9 cellular contexts compared by ENCODE assay signal in the genomic region with DNA sequence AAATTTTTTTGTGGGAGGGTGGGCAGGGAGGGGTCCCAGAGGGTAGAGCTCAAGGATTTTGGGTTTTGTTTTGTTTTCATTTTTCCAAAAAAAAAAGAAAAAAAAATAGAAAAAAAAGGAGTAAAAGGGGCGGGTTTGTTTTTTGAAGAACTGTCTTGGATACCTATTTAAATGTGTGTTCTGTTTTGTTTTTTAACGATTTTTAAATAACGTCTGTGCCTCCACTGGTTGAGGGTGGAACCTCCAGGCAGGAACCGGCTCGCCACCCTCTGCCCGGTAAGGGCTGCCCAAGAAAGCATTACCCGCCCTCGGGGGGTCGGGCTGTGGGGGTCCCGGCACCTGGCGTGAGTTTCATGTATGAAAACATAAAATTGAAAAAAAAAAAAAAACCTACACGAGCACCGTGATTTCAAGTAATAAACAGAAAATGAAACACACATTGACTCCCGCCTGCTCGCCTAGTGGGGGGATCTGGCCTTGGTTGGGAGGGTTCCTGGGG. TPM values are rescaled to one million over a fixed set of nuclear protein-coding genes. Genes with fewer than 3 reads are reported as not detected.
A peak's percentile ranks its signal among the peaks of the same experiment; 100 is the strongest.
DNase-seq lines count a peak whose midpoint lies in the region; ATAC-seq and TF ChIP-seq lines count a peak whose summit lies in the region.
"Had no signal": no experiment of that assay in that cellular context is flagged by ENCODE, and none has a peak within 500 bp of the region (broad histone marks: within the 10 kb centered on the region; RNA-seq: fewer than 3 reads in every experiment).

No MANE protein-coding gene starts in this region.

- H4K20me1 ChIP-seq in Loucy (ENCODE audit: insufficient read depth, low read length, poor library complexity, severe bottlenecking) = peaks cover 63% of the 10 kb centered on the region
- peaks cover 68% of the 10 kb centered on the region for H4K20me1 ChIP-seq in neural progenitor cell (ENCODE audit: low read depth)

- H3F3A ChIP-seq in Loucy (ENCODE audit: low read depth) = 0 out of 2 replicates have a peak, but pooled peaks cover 8% of the 10 kb centered on the region
- peaks cover 80% of the 10 kb centered on the region for H3F3A ChIP-seq in neural progenitor cell (ENCODE audit: low read depth)

- peak overlapping the region; percentile 95 to 99 (median 99) for H3K27ac Mint-ChIP-seq in CD4-positive, alpha-beta memory T cell
- peak overlapping the region; percentile 100 for H3K27ac Mint-ChIP-seq in central memory CD8-positive, alpha-beta T cell (ENCODE audit: low read depth)
- H3K27ac Mint-ChIP-seq in neural progenitor cell = no peak overlapping the region

- DNase-seq in CD4-positive, alpha-beta memory T cell = no peak
- DNase-seq in central memory CD8-positive, alpha-beta T cell (ENCODE audit: low spot score in 2 of 2) = no peak
- DNase-seq in neural progenitor cell (ENCODE audit: low spot score) = no peak
- no peak for DNase-seq in SJCRH30
- DNase-seq in epidermal melanocyte (ENCODE audit: insufficient read length, low spot score) = no peak
- DNase-seq in stimulated activated CD8-positive, alpha-beta memory T cell treated with anti-CD3 and anti-CD28 coated beads, Interleukin-4, amount 100 ng/mL, for 48 hours = no peak
- no peak for DNase-seq in sciatic nerve (ENCODE audit: low spot score)
- DNase-seq: NCI-H1694 had no signal

- H3K36me3 Mint-ChIP-seq in CD4-positive, alpha-beta memory T cell = peaks cover 17 to 27% of the 10 kb centered on the region in 2 donors
- peaks cover 67% of the 10 kb centered on the region for H3K36me3 Mint-ChIP-seq in central memory CD8-positive, alpha-beta T cell (ENCODE audit: insufficient read depth)
- peaks cover 11% of the 10 kb centered on the region for H3K36me3 Mint-ChIP-seq in neural progenitor cell

- H3K4me2 ChIP-seq in Loucy (ENCODE audit: low read depth, low read length, poor library complexity, severe bottlenecking) (peak overlapping the region; percentile 92), neural progenitor cell (peak overlapping the region; percentile 19)

- no peak for TF ChIP-seq CTCF in Loucy (conservative IDR thresholded peaks at IDR 0.05; ENCODE audit: low read length)
- TF ChIP-seq CTCF in neural progenitor cell (IDR thresholded peaks at IDR 0.05) = no peak

- POLR2A ChIA-PET in CD4-positive, alpha-beta memory T cell (lab: Charles Lee; ENCODE audit: partially characterized antibody) = interaction anchor here (1.0 to 12.0 kb wide), 7 partner anchors 8 to 184 kb away, joined by 3 to 650 read pairs (median 9); a partner anchor contains a TSS

- intact Hi-C loops in CD4-positive, alpha-beta memory T cell (cut with micrococcal nuclease) = loop anchor here (1.0 kb wide), 2 partner anchors 9 to 11 kb away; a partner anchor contains a TSS
- intact Hi-C loops in sciatic nerve (cut with DNase I) = no loop called here

- H3K36me3 ChIP-seq in CD4-positive, alpha-beta memory T cell (ENCODE audit: insufficient read depth, low read length) = peaks cover 29% of the 10 kb centered on the region
- H3K36me3 ChIP-seq in Loucy (ENCODE audit: insufficient read depth, low read length) (peaks cover 42% of the 10 kb centered on the region; the same call in 1 of the 2 replicates), neural progenitor cell (no peaks in the 10 kb centered on the region), SJCRH30 (peaks cover 26% of the 10 kb centered on the region)

- peak overlapping the region; percentile 87 for H3K27ac ChIP-seq in CD4-positive, alpha-beta memory T cell (ENCODE audit: low read depth, low read length)
- H3K27ac ChIP-seq in neural progenitor cell = peak overlapping the region; percentile 85
- H3K27ac ChIP-seq in SJCRH30 = no peak overlapping the region

- H3K4me1 Mint-ChIP-seq in CD4-positive, alpha-beta memory T cell = peaks cover 29 to 62% (median 45%) of the 10 kb centered on the region in 4 donors
- peaks cover 48% of the 10 kb centered on the region for H3K4me1 Mint-ChIP-seq in central memory CD8-positive, alpha-beta T cell
- peaks cover 53% of the 10 kb centered on the region for H3K4me1 Mint-ChIP-seq in neural progenitor cell

- no peaks in the 10 kb centered on the region for H3K27me3 ChIP-seq in CD4-positive, alpha-beta memory T cell (ENCODE audit: insufficient read depth, low read length)
- H3K27me3 ChIP-seq in Loucy (ENCODE audit: insufficient read depth, low read length, poor library complexity, severe bottlenecking) = no peaks in the 10 kb centered on the region
- no peaks in the 10 kb centered on the region for H3K27me3 ChIP-seq in neural progenitor cell
- no peaks in the 10 kb centered on the region for H3K27me3 ChIP-seq in SJCRH30

- H3K4me1 ChIP-seq in CD4-positive, alpha-beta memory T cell (ENCODE audit: insufficient read depth, low read length) = peaks cover 88% of the 10 kb centered on the region
- peaks cover 37% of the 10 kb centered on the region for H3K4me1 ChIP-seq in Loucy (ENCODE audit: insufficient read depth, low read length, poor library complexity, severe bottlenecking)
- H3K4me1 ChIP-seq in neural progenitor cell = peaks cover 41% of the 10 kb centered on the region
- H3K4me1 ChIP-seq in SJCRH30 = peaks cover 20% of the 10 kb centered on the region; the same call in 1 of the 2 replicates

- H3K79me2 ChIP-seq in Loucy (ENCODE audit: insufficient read depth, low read length) (peaks cover 54% of the 10 kb centered on the region), neural progenitor cell (ENCODE audit: low read depth) (peaks cover 49% of the 10 kb centered on the region)

- H3K9me3 Mint-ChIP-seq in CD4-positive, alpha-beta memory T cell = peaks cover 0 to 5% (median 0%) of the 10 kb centered on the region in 8 donors
- no peaks in the 10 kb centered on the region for H3K9me3 Mint-ChIP-seq in central memory CD8-positive, alpha-beta T cell
- no peaks in the 10 kb centered on the region for H3K9me3 Mint-ChIP-seq in neural progenitor cell

- no peaks in the 10 kb centered on the region for H3K9me3 ChIP-seq in CD4-positive, alpha-beta memory T cell (ENCODE audit: control insufficient read depth in 1 of 2, low read length in 2 of 2)
- H3K9me3 ChIP-seq in Loucy (ENCODE audit: insufficient read depth, low read depth, low read length) (no peaks in the 10 kb centered on the region), neural progenitor cell (ENCODE audit: low read depth) (no peaks in the 10 kb centered on the region), SJCRH30 (replicated peaks) (no peaks in the 10 kb centered on the region)

- CTCF ChIA-PET in CD4-positive, alpha-beta memory T cell (lab: Charles Lee; ENCODE audit: partially characterized antibody) = no interaction called here

- peak overlapping the region; percentile 4 to 78 for H3K4me3 ChIP-seq in CD4-positive, alpha-beta memory T cell (ENCODE audit: low read length in 2 of 2)
- H3K4me3 ChIP-seq in Loucy (ENCODE audit: low read length, poor library complexity, severe bottlenecking) (peak overlapping the region; percentile 61), neural progenitor cell (no peak overlapping the region), SJCRH30 (no peak overlapping the region)

- H3K9ac ChIP-seq in Loucy (ENCODE audit: low read depth, low read length, poor library complexity, severe bottlenecking) = peak overlapping the region; percentile 60
- H3K9ac ChIP-seq in neural progenitor cell = no peak overlapping the region

- H2AFZ ChIP-seq in Loucy (ENCODE audit: low read length) = no peak overlapping the region
- H2AFZ ChIP-seq in neural progenitor cell (replicated peaks) = no peak overlapping the region

- H3K4me3 Mint-ChIP-seq in CD4-positive, alpha-beta memory T cell = peak overlapping the region; percentile 87 to 93 (median 89)
- peak overlapping the region; percentile 95 for H3K4me3 Mint-ChIP-seq in central memory CD8-positive, alpha-beta T cell
- peak overlapping the region; percentile 65 for H3K4me3 Mint-ChIP-seq in neural progenitor cell

- peak; percentile 5 for ATAC-seq in central memory CD8-positive, alpha-beta T cell (replicated peaks; ENCODE audit: extremely low read depth, poor library complexity, severe bottlenecking)
- ATAC-seq in sciatic nerve = no peak

- H3K9me2 ChIP-seq in Loucy (replicated peaks; ENCODE audit: low read depth, low read length) = no peaks in the 10 kb centered on the region

- peaks cover 0 to 3% of the 10 kb centered on the region in 2 donors for H3K27me3 Mint-ChIP-seq in CD4-positive, alpha-beta memory T cell
- H3K27me3 Mint-ChIP-seq in central memory CD8-positive, alpha-beta T cell = no peaks in the 10 kb centered on the region
- peaks cover 12% of the 10 kb centered on the region for H3K27me3 Mint-ChIP-seq in neural progenitor cell (ENCODE audit: insufficient read depth, low read depth)

RNA-seq across cellular contexts. Expression of a gene that starts 10.4 kb away (rescaled TPM):
- 10 to 100 TPM; 30.3 to 34.0 TPM for total RNA-seq in CD4-positive, alpha-beta memory T cell
- 1 to 10 TPM in 1 of 2 donors, under 1 TPM in 1; 0.75 to 6.1 TPM for polyA plus RNA-seq in CD4-positive, alpha-beta memory T cell
- total RNA-seq in neural progenitor cell (ENCODE audit: low replicate concordance) = 16.1 and 51.3 TPM in 2 replicates
- 9.1 TPM in 2 replicates for total RNA-seq in SJCRH30 (2014; rRNA removed; shearing (Covaris generic))
- total RNA-seq in sciatic nerve = 117 TPM

RNA-seq across cellular contexts. Expression of a gene that starts 10.4 kb away (rescaled TPM):
- total RNA-seq in CD4-positive, alpha-beta memory T cell = 100 to 1,000 TPM; 574 to 638 TPM
- 100 to 1,000 TPM; 160 to 257 TPM for polyA plus RNA-seq in CD4-positive, alpha-beta memory T cell
- total RNA-seq in neural progenitor cell (ENCODE audit: low replicate concordance) = 395 and 737 TPM in 2 replicates
- 159 and 181 TPM in 2 replicates for total RNA-seq in SJCRH30 (2014; rRNA removed; shearing (Covaris generic))
- 550 TPM for total RNA-seq in sciatic nerve

RNA-seq across cellular contexts. Expression of a gene that starts 16.6 kb away (rescaled TPM):
- 10 to 100 TPM; 50.5 to 54.2 TPM for total RNA-seq in CD4-positive, alpha-beta memory T cell
- 100 to 1,000 TPM in 1 of 2 donors, 10 to 100 TPM in 1; 57.2 to 114 TPM for polyA plus RNA-seq in CD4-positive, alpha-beta memory T cell
- total RNA-seq in neural progenitor cell (ENCODE audit: low replicate concordance) (4.8 and 14.6 TPM in 2 replicates), sciatic nerve (21.4 TPM)
- total RNA-seq in SJCRH30 (2014; rRNA removed; shearing (Covaris generic)) = 22.3 and 25.1 TPM in 2 replicates

RNA-seq across cellular contexts. Expression of a gene that starts 17.2 kb away (rescaled TPM):
- 100 to 1,000 TPM; 105 to 108 TPM for total RNA-seq in CD4-positive, alpha-beta memory T cell
- 100 to 1,000 TPM; 133 to 243 TPM for polyA plus RNA-seq in CD4-positive, alpha-beta memory T cell
- total RNA-seq in neural progenitor cell (ENCODE audit: low replicate concordance) (7.1 and 52.0 TPM in 2 replicates), sciatic nerve (90.9 TPM)
- 25.5 and 32.2 TPM in 2 replicates for total RNA-seq in SJCRH30 (2014; rRNA removed; shearing (Covaris generic))

RNA-seq across cellular contexts. Expression of a gene that starts 21.0 kb away (rescaled TPM):
- not detected for total RNA-seq in CD4-positive, alpha-beta memory T cell
- not detected for polyA plus RNA-seq in CD4-positive, alpha-beta memory T cell
- total RNA-seq in neural progenitor cell (ENCODE audit: low replicate concordance) (1.2 and 17.8 TPM in 2 replicates), sciatic nerve (2.9 TPM)
- 1.2 and 1.9 TPM in 2 replicates for total RNA-seq in SJCRH30 (2014; rRNA removed; shearing (Covaris generic))

Comparison
In these comparisons a context has a peak if more than half of its experiments do, and no peak if none do; other contexts are left out.
1. H3K4me3 ChIP-seq: peak in CD4-positive, alpha-beta memory T cell (2 of 2) and Loucy (single experiment); none in neural progenitor cell (single experiment) and SJCRH30 (single experiment).
2. Peak in every context shown above with its lines, with median percentiles within 50 percentile points of each other: H3K4me3 Mint-ChIP-seq.